Comparison of ENCODE assay signal across 9 cellular contexts in genomic region chr4:113446019-113446418, GRCh38.
DNase-seq lines count a peak whose midpoint lies in the region; ATAC-seq and TF ChIP-seq lines count a peak whose summit lies in the region.
"Had no signal": no experiment of that assay in that cellular context is flagged by ENCODE, and none has a peak within 500 bp of the region (broad histone marks: within the 10 kb centered on the region; RNA-seq: fewer than 3 reads in every experiment).

No MANE protein-coding gene starts in this region.

- TF ChIP-seq CTCF in coronary artery (IDR thresholded peaks at IDR 0.05) (no peak), retinal pigment epithelial cell (conservative IDR thresholded peaks at IDR 0.05; ENCODE audit: low read depth, low read length) (no peak)

- peak; percentile 4 for DNase-seq in DMS53 treated with DMSO at 0.1 percent for 48 hours (lab: John Stamatoyannopoulos, UW; ENCODE audit: unreplicated experiment)
- peak; percentile 2 for DNase-seq in NCI-H146 treated with DMSO at 0.1 percent for 48 hours (lab: John Stamatoyannopoulos, UW; ENCODE audit: unreplicated experiment)
- no peak for DNase-seq in coronary artery (ENCODE audit: low spot score)
- peak; percentile 52 for DNase-seq in retinal pigment epithelial cell (ENCODE audit: low read depth)
- DNase-seq in NAMALWA (ENCODE audit: low spot score) = no peak
- no peak for DNase-seq in NCI-H2196 treated with DMSO at 0.1 percent for 48 hours (lab: John Stamatoyannopoulos, UW; ENCODE audit: unreplicated experiment)
- DNase-seq: NCI-H82 had no signal

- H3K27ac ChIP-seq in coronary artery = peak overlapping the region; percentile 53 to 82

- H3K4me3 ChIP-seq in coronary artery = no peak overlapping the region
- no peak overlapping the region for H3K4me3 ChIP-seq in retinal pigment epithelial cell (ENCODE audit: low read length)

- ATAC-seq in HG03521 (IDR thresholded peaks at IDR 0.05; ENCODE audit: unreplicated experiment) = no peak
- ATAC-seq in HG03159 (IDR thresholded peaks at IDR 0.05; ENCODE audit: unreplicated experiment) = no peak

Comparison
In these comparisons a context has a peak if more than half of its experiments do, and no peak if none do; other contexts are left out.
1. DNase-seq: peak in DMS53 treated with DMSO at 0.1 percent for 48 hours (single experiment), NCI-H146 treated with DMSO at 0.1 percent for 48 hours (single experiment) and retinal pigment epithelial cell (single experiment); none in coronary artery (single experiment), NAMALWA (single experiment) and NCI-H2196 treated with DMSO at 0.1 percent for 48 hours (single experiment).